ENCODE assay signal across 8 cellular contexts in genomic region chr12:122473543-122474323, GRCh38. TPM values are rescaled to one million over a fixed set of nuclear protein-coding genes. Genes with fewer than 3 reads are reported as not detected.
DNase-seq lines count a peak whose midpoint lies in the region; FAIRE-seq and TF ChIP-seq lines count a peak whose summit lies in the region.

No MANE protein-coding gene starts in this region.

- H3K4me3 ChIP-seq in SK-N-SH (ENCODE audit: low read depth in 2 of 2, low read length in 1 of 2): no peak overlapping the region

- H3K9ac ChIP-seq in SK-N-SH: no peak overlapping the region

- peak; percentile 65 for FAIRE-seq in GM12892 (lab: Jason Lieb, UNC)

- peaks cover 21% of the 10 kb centered on the region for H3K4me1 Mint-ChIP-seq in MCF 10A (ENCODE audit: insufficient read depth, unreplicated experiment)

- no peaks in the 10 kb centered on the region for H3K79me2 ChIP-seq in SK-N-SH (ENCODE audit: insufficient read depth)

- no peak overlapping the region for H3K4me2 ChIP-seq in SK-N-SH

- TF ChIP-seq CTCF in MCF 10A (IDR thresholded peaks at IDR 0.05; ENCODE audit: unreplicated experiment) (no peak), SK-N-SH (IDR thresholded peaks at IDR 0.05) (no peak)

- no peak for TF ChIP-seq EP300 in SK-N-SH (IDR thresholded peaks at IDR 0.05; ENCODE audit: borderline replicate concordance in 1 of 2, low read depth in 1 of 2, low read length in 1 of 2)

- BruUV-seq in MCF 10A (replicated peaks; lab: Mats Ljungman, UMichigan): TSS peak; percentile 56

- no peaks in the 10 kb centered on the region for H3K27me3 ChIP-seq in SK-N-SH (ENCODE audit: insufficient read depth)

- H3K9me3 ChIP-seq in SK-N-SH: no peaks in the 10 kb centered on the region

- TF ChIP-seq POLR2A in GM12892 (IDR thresholded peaks at IDR 0.05; ENCODE audit: low read depth, low read length): no peak

- no peaks in the 10 kb centered on the region for H3K27me3 Mint-ChIP-seq in MCF 10A (ENCODE audit: insufficient read depth, unreplicated experiment)

- H3K9me3 Mint-ChIP-seq in MCF 10A (ENCODE audit: unreplicated experiment): no peaks in the 10 kb centered on the region

- H3K36me3 Mint-ChIP-seq in MCF 10A (ENCODE audit: insufficient read depth, unreplicated experiment): peaks cover 65% of the 10 kb centered on the region

- H3K9me2 ChIP-seq in SK-N-SH: no peaks in the 10 kb centered on the region

- H3K36me3 ChIP-seq in SK-N-SH (replicated peaks in 1 of 2; ENCODE audit: control insufficient read depth in 1 of 2, insufficient read depth in 2 of 2, low read length in 1 of 2): peaks cover 36 to 55% of the 10 kb centered on the region in 2 experiments

- intact Hi-C loops in MCF 10A (cut with micrococcal nuclease): loop anchor here (5.0 kb wide), 1 partner anchor 136 kb away; no protein-coding TSS in a partner anchor

- 82% methylated on average over 19 of the region's 19 CpGs for WGBS in SK-N-SH (ENCODE audit: low lambda C conversion rate)

- DNase-seq in GM12892 (ENCODE audit: insufficient read length) (peak; percentile 22), LHCN-M2 (ENCODE audit: low read depth) (peak; percentile 78), MCF 10A (ENCODE audit: unreplicated experiment) (peak; percentile 91), T-helper 9 cell (no peak), CD1c-positive myeloid dendritic cell (ENCODE audit: extremely low spot score) (no peak), SK-N-SH (no peak), islet precursor cell (no peak)
- DNase-seq in stimulated activated CD4-positive, alpha-beta T cell treated with anti-CD3 and anti-CD28 coated beads, Interleukin-12 subunit alpha, Interleukin-12 subunit beta, amount 100 ng/mL, for 24 hours (ENCODE audit: low read depth in 2 of 2): peak; percentile 34 to 68

- no peak overlapping the region for H2AFZ ChIP-seq in SK-N-SH (ENCODE audit: low read depth)

- H3K4me1 ChIP-seq in SK-N-SH (ENCODE audit: control insufficient read depth in 1 of 2, insufficient read depth in 2 of 2, low read depth in 1 of 2, low read length in 1 of 2): peaks cover 0 to 4% of the 10 kb centered on the region in 2 experiments; a peak in 1 of 4 replicates

- TF ChIP-seq RAD21 in SK-N-SH (IDR thresholded peaks at IDR 0.05; ENCODE audit: low read length): no peak

- H3K27ac ChIP-seq in SK-N-SH (ENCODE audit: low read depth in 2 of 2, low read length in 1 of 2): no peak overlapping the region

- H3F3A ChIP-seq in SK-N-SH (replicated peaks; ENCODE audit: insufficient read depth): peaks cover 30% of the 10 kb centered on the region

- peak overlapping the region; percentile 7 for H3K4me3 Mint-ChIP-seq in MCF 10A (ENCODE audit: unreplicated experiment)

- no peaks in the 10 kb centered on the region for H4K20me1 ChIP-seq in SK-N-SH (ENCODE audit: insufficient read depth)

- peak overlapping the region; percentile 85 for H3K27ac Mint-ChIP-seq in MCF 10A (ENCODE audit: low read depth, unreplicated experiment)

- CTCF ChIA-PET in MCF 10A (lab: Yijun Ruan, JAX): interaction anchor here (0.5 to 6.1 kb wide), 12 partner anchors 9 to 506 kb away, joined by 3 to 127 read pairs (median 3); partner anchors contain the start of gene CLIP1
- CTCF ChIA-PET in SK-N-SH (lab: Yijun Ruan, JAX): interaction anchor here (0.9 to 7.3 kb wide), 4 partner anchors 10 to 73 kb away, joined by 3 to 148 read pairs (median 22); partner anchors contain the start of gene ZCCHC8

- POLR2A ChIA-PET in MCF 10A (lab: Yijun Ruan, JAX) (interaction anchor here (0.6 to 8.0 kb wide), 20 partner anchors 9 to 107 kb away, joined by 3 to 292 read pairs (median 5); partner anchors contain the start of genes CLIP1, KNTC1, RSRC2 and ZCCHC8), SK-N-SH (lab: Yijun Ruan, JAX) (no interaction called here)

TF ChIP-seq in SK-N-SH, 30 proteins besides CTCF, POLR2A, EP300 and RAD21:
- TF ChIP-seq ZBTB33 (IDR thresholded peaks at IDR 0.05; ENCODE audit: borderline replicate concordance, low read depth) (no peak), TEAD4 (IDR thresholded peaks at IDR 0.05; ENCODE audit: borderline replicate concordance, insufficient read depth) (no peak), TAF1 (IDR thresholded peaks at IDR 0.05; ENCODE audit: borderline replicate concordance, low read depth, low read length) (no peak), PBX3 (IDR thresholded peaks at IDR 0.05) (no peak), SMC3 (IDR thresholded peaks at IDR 0.05; ENCODE audit: low read depth, low read length) (no peak), GABPA (IDR thresholded peaks at IDR 0.05; ENCODE audit: low read depth) (no peak), MXI1 (IDR thresholded peaks at IDR 0.05; ENCODE audit: low read depth, low read length) (no peak), USF2 (IDR thresholded peaks at IDR 0.05; ENCODE audit: borderline replicate concordance, low read depth, low read length) (no peak), TCF12 (IDR thresholded peaks at IDR 0.05) (no peak), ELF1 (IDR thresholded peaks at IDR 0.05) (no peak), FOSL2 (IDR thresholded peaks at IDR 0.05; ENCODE audit: borderline replicate concordance, low read depth) (no peak), GATA2 (CRISPR knock-in tag; IDR thresholded peaks at IDR 0.05) (no peak), NFIC (IDR thresholded peaks at IDR 0.05; ENCODE audit: borderline replicate concordance) (no peak), MAX (IDR thresholded peaks at IDR 0.05; ENCODE audit: low read depth) (no peak), FOXJ3 (CRISPR knock-in tag; IDR thresholded peaks at IDR 0.05) (no peak), POLR2AphosphoS5 (IDR thresholded peaks at IDR 0.05; ENCODE audit: low read depth, low read length) (no peak)

RNA-seq across cellular contexts. Expression of gene ZCCHC8, which starts 27.0 kb away (rescaled TPM):
- 23.6 TPM for polyA plus RNA-seq in GM12892 (2012; ENCODE audit: missing spikeins)
- total RNA-seq in LHCN-M2 (2014; rRNA removed) (14.6 and 15.1 TPM in 2 replicates), MCF 10A (2022) (33.4 and 41.8 TPM in 2 replicates)
- polyA plus RNA-seq in LHCN-M2 (2012): 4.7 TPM
- polyA plus RNA-seq in SK-N-SH (2012; rRNA removed): 11.3 and 14.0 TPM in 2 replicates
- polyA plus RNA-seq in SK-N-SH (2012; cell fraction: cytosol; rRNA removed): 8.6 and 9.9 TPM in 2 replicates
- polyA plus RNA-seq in SK-N-SH (2012; cell fraction: nucleus; rRNA removed): 23.5 and 37.9 TPM in 2 replicates

RNA-seq across cellular contexts. Expression of gene CLIP1, which starts 51.3 kb away (rescaled TPM):
- 19.6 TPM for polyA plus RNA-seq in GM12892 (2012; ENCODE audit: missing spikeins)
- 35.1 and 38.3 TPM in 2 replicates for total RNA-seq in LHCN-M2 (2014; rRNA removed)
- polyA plus RNA-seq in LHCN-M2 (2012): 14.6 TPM
- 92.6 and 115 TPM in 2 replicates for total RNA-seq in MCF 10A (2022)
- polyA plus RNA-seq in SK-N-SH (2012; rRNA removed): 33.9 and 48.9 TPM in 2 replicates
- 31.8 and 32.6 TPM in 2 replicates for polyA plus RNA-seq in SK-N-SH (2012; cell fraction: cytosol; rRNA removed)
- polyA plus RNA-seq in SK-N-SH (2012; cell fraction: nucleus; rRNA removed): 74.9 and 82.5 TPM in 2 replicates

RNA-seq across cellular contexts. Expression of gene RSRC2, which starts 53.0 kb away (rescaled TPM):
- polyA plus RNA-seq in GM12892 (2012; ENCODE audit: missing spikeins): 72.6 TPM
- total RNA-seq in LHCN-M2 (2014; rRNA removed) (50.9 and 52.0 TPM in 2 replicates), MCF 10A (2022) (74.9 and 93.4 TPM in 2 replicates)
- 24.6 TPM for polyA plus RNA-seq in LHCN-M2 (2012)
- polyA plus RNA-seq in SK-N-SH (2012; rRNA removed): 24.8 and 25.3 TPM in 2 replicates
- 21.4 and 32.0 TPM in 2 replicates for polyA plus RNA-seq in SK-N-SH (2012; cell fraction: cytosol; rRNA removed)
- 40.3 and 77.6 TPM in 2 replicates for polyA plus RNA-seq in SK-N-SH (2012; cell fraction: nucleus; rRNA removed)

RNA-seq across cellular contexts. Expression of gene KNTC1, which starts 53.3 kb away (rescaled TPM):
- polyA plus RNA-seq in GM12892 (2012; ENCODE audit: missing spikeins): 62.0 TPM
- total RNA-seq in LHCN-M2 (2014; rRNA removed) (39.7 and 41.7 TPM in 2 replicates), MCF 10A (2022) (18.0 and 26.1 TPM in 2 replicates)
- polyA plus RNA-seq in LHCN-M2 (2012): 5.2 TPM
- 13.2 and 17.2 TPM in 2 replicates for polyA plus RNA-seq in SK-N-SH (2012; rRNA removed)
- polyA plus RNA-seq in SK-N-SH (2012; cell fraction: cytosol; rRNA removed): 7.9 and 8.3 TPM in 2 replicates
- polyA plus RNA-seq in SK-N-SH (2012; cell fraction: nucleus; rRNA removed): 59.8 and 86.7 TPM in 2 replicates

Comparison
In these comparisons a context has a peak if more than half of its experiments do, and no peak if none do; other contexts are left out.
1. DNase-seq: peak in GM12892 (single experiment), LHCN-M2 (single experiment), MCF 10A (single experiment) and stimulated activated CD4-positive, alpha-beta T cell treated with anti-CD3 and anti-CD28 coated beads, Interleukin-12 subunit alpha, Interleukin-12 subunit beta, amount 100 ng/mL, for 24 hours (2 of 2); none in T-helper 9 cell (single experiment), CD1c-positive myeloid dendritic cell (single experiment), SK-N-SH (single experiment) and islet precursor cell (single experiment).